8 cellular contexts compared by ENCODE assay signal in genomic region chr5:141320225-141321169, GRCh38. TPM values are rescaled to one million over a fixed set of nuclear protein-coding genes. Genes with fewer than 3 reads are reported as not detected.
DNase-seq lines count a peak whose midpoint lies in the region; ATAC-seq and TF ChIP-seq lines count a peak whose summit lies in the region.

A gene with protein sequence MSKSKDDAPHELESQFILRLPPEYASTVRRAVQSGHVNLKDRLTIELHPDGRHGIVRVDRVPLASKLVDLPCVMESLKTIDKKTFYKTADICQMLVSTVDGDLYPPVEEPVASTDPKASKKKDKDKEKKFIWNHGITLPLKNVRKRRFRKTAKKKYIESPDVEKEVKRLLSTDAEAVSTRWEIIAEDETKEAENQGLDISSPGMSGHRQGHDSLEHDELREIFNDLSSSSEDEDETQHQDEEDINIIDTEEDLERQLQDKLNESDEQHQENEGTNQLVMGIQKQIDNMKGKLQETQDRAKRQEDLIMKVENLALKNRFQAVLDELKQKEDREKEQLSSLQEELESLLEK (minus strand): TSS chr5:141320784. CDS start chr5:141320044, 740 bp downstream.

- H3K27me3 Mint-ChIP-seq in activated naive CD4-positive, alpha-beta T cell treated with anti-CD3 and anti-CD28 coated beads, Interleukin-2, amount 50 U/mL, for 24 hours: peaks cover 2% of the 10 kb centered on the region

- H3K27me3 ChIP-seq in testis: no peaks in the 10 kb centered on the region

- H3K36me3 ChIP-seq in testis (ENCODE audit: low read depth, missing control alignments): no peaks in the 10 kb centered on the region

- H3K4me3 ChIP-seq in testis: peak within 1 kb of the TSS; percentile 84 to 91

- WGBS in testis, 2 donors: 1 to 2% methylated on average over 33 to 67 of the region's 67 CpGs

- peak within 1 kb of the TSS; percentile 96 for H3K4me3 Mint-ChIP-seq in activated naive CD4-positive, alpha-beta T cell treated with anti-CD3 and anti-CD28 coated beads, Interleukin-2, amount 50 U/mL, for 24 hours

- TF ChIP-seq POLR2A in GM10847 (IDR thresholded peaks at IDR 0.05; ENCODE audit: extremely low read depth, insufficient read length) (peak; percentile 95), testis (IDR thresholded peaks at IDR 0.05) (peak; percentile 94)

- H3K9me3 Mint-ChIP-seq in activated naive CD4-positive, alpha-beta T cell treated with anti-CD3 and anti-CD28 coated beads, Interleukin-2, amount 50 U/mL, for 24 hours: peaks cover 36% of the 10 kb centered on the region

- TF ChIP-seq CTCF in omental fat pad (IDR thresholded peaks at IDR 0.05): peak in 1 of 3 donors; percentile 12
- peak; percentile 77 to 89 (median 88) for TF ChIP-seq CTCF in testis (IDR thresholded peaks at IDR 0.05)

- intact Hi-C loops in testis (cut with DNase I; ENCODE audit: low total_unique reads): no loop called here

- peak within 1 kb of the TSS; percentile 97 to 99 for H3K27ac ChIP-seq in testis

- DNase-seq in NCI-H1092 (lab: John Stamatoyannopoulos, UW) (peak; percentile 86), glomerular visceral epithelial cell (ENCODE audit: extremely low spot score) (peak; percentile 96), omental fat pad (ENCODE audit: low spot score) (peak; percentile 50), testis (peak; percentile 95)

- H3K27ac Mint-ChIP-seq in activated naive CD4-positive, alpha-beta T cell treated with anti-CD3 and anti-CD28 coated beads, Interleukin-2, amount 50 U/mL, for 24 hours: peak within 1 kb of the TSS; percentile 99

- H3K4me1 Mint-ChIP-seq in activated naive CD4-positive, alpha-beta T cell treated with anti-CD3 and anti-CD28 coated beads, Interleukin-2, amount 50 U/mL, for 24 hours: peaks cover 30% of the 10 kb centered on the region

- H3K36me3 Mint-ChIP-seq in activated naive CD4-positive, alpha-beta T cell treated with anti-CD3 and anti-CD28 coated beads, Interleukin-2, amount 50 U/mL, for 24 hours: peaks cover 48% of the 10 kb centered on the region

- H3K9me3 ChIP-seq in testis: no peaks in the 10 kb centered on the region

- peak; percentile 96 for ATAC-seq in HG02588 (IDR thresholded peaks at IDR 0.05; ENCODE audit: unreplicated experiment)
- ATAC-seq in SK-N-SH treated with all-trans-retinoic acid at 6 μM for 48 hours: peak; percentile 96
- ATAC-seq in omental fat pad (ENCODE audit: low FRiP score): peak; percentile 98

- H3K4me1 ChIP-seq in testis: no peaks in the 10 kb centered on the region

TF ChIP-seq in SK-N-SH treated with all-trans-retinoic acid at 6 μM for 48 hours, 23 proteins besides CTCF, POLR2A, EP300 and RAD21:
- TF ChIP-seq TCF4 (CRISPR knock-in tag; IDR thresholded peaks at IDR 0.05; ENCODE audit: borderline replicate concordance) (no peak), GLIS3 (CRISPR knock-in tag; IDR thresholded peaks at IDR 0.05) (0 out of 2 replicates have a peak, but pooled peaks have one; percentile 54), ZFP3 (CRISPR knock-in tag; IDR thresholded peaks at IDR 0.05) (0 out of 2 replicates have a peak, but pooled peaks have one; percentile 14), BACH2 (CRISPR knock-in tag; IDR thresholded peaks at IDR 0.05; ENCODE audit: borderline replicate concordance) (no peak), ZFP30 (CRISPR knock-in tag; IDR thresholded peaks at IDR 0.05) (no peak), ZNF565 (CRISPR knock-in tag; conservative IDR thresholded peaks at IDR 0.05; ENCODE audit: low read depth) (no peak)
- TF ChIP-seq, protein P1, sequence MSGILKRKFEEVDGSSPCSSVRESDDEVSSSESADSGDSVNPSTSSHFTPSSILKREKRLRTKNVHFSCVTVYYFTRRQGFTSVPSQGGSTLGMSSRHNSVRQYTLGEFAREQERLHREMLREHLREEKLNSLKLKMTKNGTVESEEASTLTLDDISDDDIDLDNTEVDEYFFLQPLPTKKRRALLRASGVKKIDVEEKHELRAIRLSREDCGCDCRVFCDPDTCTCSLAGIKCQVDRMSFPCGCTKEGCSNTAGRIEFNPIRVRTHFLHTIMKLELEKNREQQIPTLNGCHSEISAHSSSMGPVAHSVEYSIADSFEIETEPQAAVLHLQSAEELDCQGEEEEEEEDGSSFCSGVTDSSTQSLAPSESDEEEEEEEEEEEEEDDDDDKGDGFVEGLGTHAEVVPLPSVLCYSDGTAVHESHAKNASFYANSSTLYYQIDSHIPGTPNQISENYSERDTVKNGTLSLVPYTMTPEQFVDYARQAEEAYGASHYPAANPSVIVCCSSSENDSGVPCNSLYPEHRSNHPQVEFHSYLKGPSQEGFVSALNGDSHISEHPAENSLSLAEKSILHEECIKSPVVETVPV (CRISPR knock-in tag; IDR thresholded peaks at IDR 0.05): no peak

RNA-seq across cellular contexts. Expression of the gene that starts here (rescaled TPM):
- total RNA-seq in omental fat pad: 10 to 100 TPM; 43.7 to 57.8 (median 52.5) TPM
- 100 to 1,000 TPM; 112 to 131 TPM for total RNA-seq in testis
- polyA plus RNA-seq in testis (ENCODE audit: insufficient read depth, low read depth, low replicate concordance): 137 TPM

Comparison
In these comparisons a context has a peak if more than half of its experiments do, and no peak if none do; other contexts are left out.
1. Peak in every context shown above with its lines: DNase-seq, ATAC-seq, H3K4me3 ChIP-seq and H3K27ac ChIP-seq.